Comparison of ENCODE assay signal across 8 cellular contexts in genomic region chr1:152034324-152034653, GRCh38. TPM values are rescaled to one million over a fixed set of nuclear protein-coding genes. Genes with fewer than 3 reads are reported as not detected.
DNase-seq lines count a peak whose midpoint lies in the region; ATAC-seq and TF ChIP-seq lines count a peak whose summit lies in the region.

No MANE protein-coding gene starts in this region.

- intact Hi-C loops in vagina (cut with DNase I) = no loop called here

- no peaks in the 10 kb centered on the region for H3K9me3 ChIP-seq in vagina

- H3K36me3 ChIP-seq in kidney epithelial cell (ENCODE audit: control insufficient read depth, insufficient read depth, low read length) (no peaks in the 10 kb centered on the region), vagina (peaks cover 0 to 33% of the 10 kb centered on the region in 2 donors)

- H3K27me3 ChIP-seq in kidney epithelial cell (ENCODE audit: control insufficient read depth, insufficient read depth, low read length) (no peaks in the 10 kb centered on the region), vagina (no peaks in the 10 kb centered on the region)

- DNase-seq in AG10803 (ENCODE audit: low read depth) (no peak), kidney epithelial cell (ENCODE audit: low read depth) (no peak), vagina (ENCODE audit: extremely low spot score in 2 of 2) (no peak), NCI-H345 treated with DMSO at 0.1 percent for 48 hours (lab: John Stamatoyannopoulos, UW; ENCODE audit: unreplicated experiment) (no peak), iPS-NIHi7 (ENCODE audit: extremely low spot score) (no peak)

- H3K4me3 ChIP-seq in AG10803 (ENCODE audit: low read length) (peak overlapping the region; percentile 97), kidney epithelial cell (ENCODE audit: low read depth, low read length) (peak overlapping the region; percentile 76), vagina (peak overlapping the region; percentile 85 to 90)

- peak overlapping the region; percentile 98 for H3K27ac ChIP-seq in VCaP
- peak overlapping the region; percentile 95 for H3K27ac ChIP-seq in vagina

- no peak for TF ChIP-seq POLR2A in vagina (IDR thresholded peaks at IDR 0.05)

- H3K4me1 ChIP-seq in vagina = peaks cover 27% of the 10 kb centered on the region

- TF ChIP-seq CTCF in AG10803 (conservative IDR thresholded peaks at IDR 0.05; ENCODE audit: low read length) (no peak), VCaP (conservative IDR thresholded peaks at IDR 0.05) (no peak), kidney epithelial cell (IDR thresholded peaks at IDR 0.05; ENCODE audit: insufficient read depth, low read length, poor library complexity, severe bottlenecking) (no peak), vagina (IDR thresholded peaks at IDR 0.05) (no peak)

- ATAC-seq in GM21723 (IDR thresholded peaks at IDR 0.05; ENCODE audit: unreplicated experiment) (peak; percentile 8), GM18868 (IDR thresholded peaks at IDR 0.05; ENCODE audit: unreplicated experiment) (no peak)

RNA-seq across cellular contexts. Expression of gene S100A11, which starts 2.5 kb away (rescaled TPM):
- total RNA-seq in kidney epithelial cell = 826 and 967 TPM in 2 replicates
- 559 TPM for total RNA-seq in vagina

RNA-seq across cellular contexts. Expression of gene S100A10, which starts 40.6 kb away (rescaled TPM):
- total RNA-seq in kidney epithelial cell = 207 and 230 TPM in 2 replicates
- total RNA-seq in vagina = 176 TPM

RNA-seq across cellular contexts. Expression of gene TCHHL1, which starts 54.6 kb away (rescaled TPM):
- total RNA-seq in kidney epithelial cell (not detected in 2 replicates), vagina (not detected)
